In the genomic region with DNA sequence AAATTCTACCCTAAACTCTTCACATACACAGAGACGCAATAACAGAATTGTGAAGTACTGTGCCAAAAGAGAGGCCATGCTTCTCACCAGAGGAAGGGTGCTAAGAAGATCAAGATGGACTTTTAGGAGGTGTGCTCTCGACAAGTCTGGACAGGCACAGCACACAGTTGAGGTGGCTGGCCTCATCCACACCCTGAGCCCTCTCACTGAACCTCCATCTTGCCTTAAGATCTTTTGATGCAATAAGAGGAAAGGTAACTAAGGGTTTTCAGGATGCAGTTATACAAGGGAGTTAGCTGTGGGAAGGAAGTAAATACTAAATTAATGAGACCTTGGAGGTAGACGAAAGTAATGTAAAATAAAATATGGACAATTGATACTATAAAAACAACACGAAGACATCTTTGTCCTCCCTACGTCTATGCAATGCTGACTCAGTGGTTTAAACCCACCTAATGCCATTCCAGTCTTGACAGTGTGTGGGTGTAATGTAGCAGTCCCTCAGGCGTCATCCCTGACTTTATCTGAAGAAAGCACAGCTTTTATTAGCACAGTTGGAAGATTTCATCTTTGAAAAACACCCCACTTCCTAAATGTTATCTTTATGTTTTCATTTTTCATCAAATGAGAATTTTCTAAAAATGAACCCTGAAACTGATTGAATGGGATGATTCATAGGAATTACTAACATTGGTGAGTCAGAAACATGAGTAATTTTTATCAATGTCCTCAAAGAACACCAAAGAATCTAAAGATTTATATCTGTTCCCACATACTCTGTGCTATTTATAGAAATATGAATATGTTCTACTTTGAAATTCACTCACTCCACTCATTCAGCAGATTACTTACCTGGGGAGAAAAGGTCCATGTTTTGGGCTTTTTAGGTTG, we compare ENCODE assay signal across 2 cellular contexts.
TF ChIP-seq lines count a peak whose summit lies in the region.

No MANE protein-coding gene starts in this region.

TF ChIP-seq in IMR-90, 13 proteins besides CTCF, POLR2A, EP300 and RAD21 (continued from another document):
- TF ChIP-seq, protein P1, sequence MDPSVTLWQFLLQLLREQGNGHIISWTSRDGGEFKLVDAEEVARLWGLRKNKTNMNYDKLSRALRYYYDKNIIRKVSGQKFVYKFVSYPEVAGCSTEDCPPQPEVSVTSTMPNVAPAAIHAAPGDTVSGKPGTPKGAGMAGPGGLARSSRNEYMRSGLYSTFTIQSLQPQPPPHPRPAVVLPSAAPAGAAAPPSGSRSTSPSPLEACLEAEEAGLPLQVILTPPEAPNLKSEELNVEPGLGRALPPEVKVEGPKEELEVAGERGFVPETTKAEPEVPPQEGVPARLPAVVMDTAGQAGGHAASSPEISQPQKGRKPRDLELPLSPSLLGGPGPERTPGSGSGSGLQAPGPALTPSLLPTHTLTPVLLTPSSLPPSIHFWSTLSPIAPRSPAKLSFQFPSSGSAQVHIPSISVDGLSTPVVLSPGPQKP (IDR thresholded peaks at IDR 0.05; ENCODE audit: borderline replicate concordance, low read depth, low read length) = no peak
- TF ChIP-seq SMC3 (IDR thresholded peaks at IDR 0.05; ENCODE audit: low read depth, low read length) (no peak), CHD1 (IDR thresholded peaks at IDR 0.05; ENCODE audit: low read depth, low read length) (no peak), FOS (IDR thresholded peaks at IDR 0.05; ENCODE audit: low read depth, low read length) (peak; percentile 89), BHLHE40 (IDR thresholded peaks at IDR 0.05; ENCODE audit: low read depth, low read length) (0 out of 2 replicates have a peak, but pooled peaks have one; percentile 2), MXI1 (IDR thresholded peaks at IDR 0.05; ENCODE audit: borderline replicate concordance, low read depth, low read length) (no peak), MAFK (IDR thresholded peaks at IDR 0.05; ENCODE audit: low read depth, low read length) (peak; percentile 96), NFE2L2 (IDR thresholded peaks at IDR 0.05; ENCODE audit: low read depth, low read length) (peak; percentile 39; the same call in 1 of the 2 replicates), RFX5 (IDR thresholded peaks at IDR 0.05; ENCODE audit: low read depth, low read length) (no peak), MAZ (IDR thresholded peaks at IDR 0.05; ENCODE audit: borderline replicate concordance, low read depth, low read length) (no peak)
- TF ChIP-seq, protein P2, sequence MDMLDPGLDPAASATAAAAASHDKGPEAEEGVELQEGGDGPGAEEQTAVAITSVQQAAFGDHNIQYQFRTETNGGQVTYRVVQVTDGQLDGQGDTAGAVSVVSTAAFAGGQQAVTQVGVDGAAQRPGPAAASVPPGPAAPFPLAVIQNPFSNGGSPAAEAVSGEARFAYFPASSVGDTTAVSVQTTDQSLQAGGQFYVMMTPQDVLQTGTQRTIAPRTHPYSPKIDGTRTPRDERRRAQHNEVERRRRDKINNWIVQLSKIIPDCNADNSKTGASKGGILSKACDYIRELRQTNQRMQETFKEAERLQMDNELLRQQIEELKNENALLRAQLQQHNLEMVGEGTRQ (IDR thresholded peaks at IDR 0.05; ENCODE audit: low read depth, low read length) = no peak

TF ChIP-seq in GM23338, 12 proteins besides CTCF, POLR2A, EP300 and RAD21 (continued from another document):
- TF ChIP-seq, protein P3, sequence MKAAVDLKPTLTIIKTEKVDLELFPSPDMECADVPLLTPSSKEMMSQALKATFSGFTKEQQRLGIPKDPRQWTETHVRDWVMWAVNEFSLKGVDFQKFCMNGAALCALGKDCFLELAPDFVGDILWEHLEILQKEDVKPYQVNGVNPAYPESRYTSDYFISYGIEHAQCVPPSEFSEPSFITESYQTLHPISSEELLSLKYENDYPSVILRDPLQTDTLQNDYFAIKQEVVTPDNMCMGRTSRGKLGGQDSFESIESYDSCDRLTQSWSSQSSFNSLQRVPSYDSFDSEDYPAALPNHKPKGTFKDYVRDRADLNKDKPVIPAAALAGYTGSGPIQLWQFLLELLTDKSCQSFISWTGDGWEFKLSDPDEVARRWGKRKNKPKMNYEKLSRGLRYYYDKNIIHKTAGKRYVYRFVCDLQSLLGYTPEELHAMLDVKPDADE (IDR thresholded peaks at IDR 0.05) = no peak
- TF ChIP-seq EZH2 (IDR thresholded peaks at IDR 0.05; ENCODE audit: low read depth, unreplicated experiment) (no peak), EZH2phosphoT487 (IDR thresholded peaks at IDR 0.05; ENCODE audit: unreplicated experiment) (no peak), NANOG (IDR thresholded peaks at IDR 0.05; ENCODE audit: borderline replicate concordance) (no peak), CREB1 (CRISPR knock-in tag; IDR thresholded peaks at IDR 0.05; ENCODE audit: low read depth) (no peak), JUNB (IDR thresholded peaks at IDR 0.05; ENCODE audit: unreplicated experiment) (no peak)
- TF ChIP-seq, protein P4, sequence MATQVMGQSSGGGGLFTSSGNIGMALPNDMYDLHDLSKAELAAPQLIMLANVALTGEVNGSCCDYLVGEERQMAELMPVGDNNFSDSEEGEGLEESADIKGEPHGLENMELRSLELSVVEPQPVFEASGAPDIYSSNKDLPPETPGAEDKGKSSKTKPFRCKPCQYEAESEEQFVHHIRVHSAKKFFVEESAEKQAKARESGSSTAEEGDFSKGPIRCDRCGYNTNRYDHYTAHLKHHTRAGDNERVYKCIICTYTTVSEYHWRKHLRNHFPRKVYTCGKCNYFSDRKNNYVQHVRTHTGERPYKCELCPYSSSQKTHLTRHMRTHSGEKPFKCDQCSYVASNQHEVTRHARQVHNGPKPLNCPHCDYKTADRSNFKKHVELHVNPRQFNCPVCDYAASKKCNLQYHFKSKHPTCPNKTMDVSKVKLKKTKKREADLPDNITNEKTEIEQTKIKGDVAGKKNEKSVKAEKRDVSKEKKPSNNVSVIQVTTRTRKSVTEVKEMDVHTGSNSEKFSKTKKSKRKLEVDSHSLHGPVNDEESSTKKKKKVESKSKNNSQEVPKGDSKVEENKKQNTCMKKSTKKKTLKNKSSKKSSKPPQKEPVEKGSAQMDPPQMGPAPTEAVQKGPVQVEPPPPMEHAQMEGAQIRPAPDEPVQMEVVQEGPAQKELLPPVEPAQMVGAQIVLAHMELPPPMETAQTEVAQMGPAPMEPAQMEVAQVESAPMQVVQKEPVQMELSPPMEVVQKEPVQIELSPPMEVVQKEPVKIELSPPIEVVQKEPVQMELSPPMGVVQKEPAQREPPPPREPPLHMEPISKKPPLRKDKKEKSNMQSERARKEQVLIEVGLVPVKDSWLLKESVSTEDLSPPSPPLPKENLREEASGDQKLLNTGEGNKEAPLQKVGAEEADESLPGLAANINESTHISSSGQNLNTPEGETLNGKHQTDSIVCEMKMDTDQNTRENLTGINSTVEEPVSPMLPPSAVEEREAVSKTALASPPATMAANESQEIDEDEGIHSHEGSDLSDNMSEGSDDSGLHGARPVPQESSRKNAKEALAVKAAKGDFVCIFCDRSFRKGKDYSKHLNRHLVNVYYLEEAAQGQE (IDR thresholded peaks at IDR 0.05; ENCODE audit: unreplicated experiment) = no peak
- TF ChIP-seq, protein P5, sequence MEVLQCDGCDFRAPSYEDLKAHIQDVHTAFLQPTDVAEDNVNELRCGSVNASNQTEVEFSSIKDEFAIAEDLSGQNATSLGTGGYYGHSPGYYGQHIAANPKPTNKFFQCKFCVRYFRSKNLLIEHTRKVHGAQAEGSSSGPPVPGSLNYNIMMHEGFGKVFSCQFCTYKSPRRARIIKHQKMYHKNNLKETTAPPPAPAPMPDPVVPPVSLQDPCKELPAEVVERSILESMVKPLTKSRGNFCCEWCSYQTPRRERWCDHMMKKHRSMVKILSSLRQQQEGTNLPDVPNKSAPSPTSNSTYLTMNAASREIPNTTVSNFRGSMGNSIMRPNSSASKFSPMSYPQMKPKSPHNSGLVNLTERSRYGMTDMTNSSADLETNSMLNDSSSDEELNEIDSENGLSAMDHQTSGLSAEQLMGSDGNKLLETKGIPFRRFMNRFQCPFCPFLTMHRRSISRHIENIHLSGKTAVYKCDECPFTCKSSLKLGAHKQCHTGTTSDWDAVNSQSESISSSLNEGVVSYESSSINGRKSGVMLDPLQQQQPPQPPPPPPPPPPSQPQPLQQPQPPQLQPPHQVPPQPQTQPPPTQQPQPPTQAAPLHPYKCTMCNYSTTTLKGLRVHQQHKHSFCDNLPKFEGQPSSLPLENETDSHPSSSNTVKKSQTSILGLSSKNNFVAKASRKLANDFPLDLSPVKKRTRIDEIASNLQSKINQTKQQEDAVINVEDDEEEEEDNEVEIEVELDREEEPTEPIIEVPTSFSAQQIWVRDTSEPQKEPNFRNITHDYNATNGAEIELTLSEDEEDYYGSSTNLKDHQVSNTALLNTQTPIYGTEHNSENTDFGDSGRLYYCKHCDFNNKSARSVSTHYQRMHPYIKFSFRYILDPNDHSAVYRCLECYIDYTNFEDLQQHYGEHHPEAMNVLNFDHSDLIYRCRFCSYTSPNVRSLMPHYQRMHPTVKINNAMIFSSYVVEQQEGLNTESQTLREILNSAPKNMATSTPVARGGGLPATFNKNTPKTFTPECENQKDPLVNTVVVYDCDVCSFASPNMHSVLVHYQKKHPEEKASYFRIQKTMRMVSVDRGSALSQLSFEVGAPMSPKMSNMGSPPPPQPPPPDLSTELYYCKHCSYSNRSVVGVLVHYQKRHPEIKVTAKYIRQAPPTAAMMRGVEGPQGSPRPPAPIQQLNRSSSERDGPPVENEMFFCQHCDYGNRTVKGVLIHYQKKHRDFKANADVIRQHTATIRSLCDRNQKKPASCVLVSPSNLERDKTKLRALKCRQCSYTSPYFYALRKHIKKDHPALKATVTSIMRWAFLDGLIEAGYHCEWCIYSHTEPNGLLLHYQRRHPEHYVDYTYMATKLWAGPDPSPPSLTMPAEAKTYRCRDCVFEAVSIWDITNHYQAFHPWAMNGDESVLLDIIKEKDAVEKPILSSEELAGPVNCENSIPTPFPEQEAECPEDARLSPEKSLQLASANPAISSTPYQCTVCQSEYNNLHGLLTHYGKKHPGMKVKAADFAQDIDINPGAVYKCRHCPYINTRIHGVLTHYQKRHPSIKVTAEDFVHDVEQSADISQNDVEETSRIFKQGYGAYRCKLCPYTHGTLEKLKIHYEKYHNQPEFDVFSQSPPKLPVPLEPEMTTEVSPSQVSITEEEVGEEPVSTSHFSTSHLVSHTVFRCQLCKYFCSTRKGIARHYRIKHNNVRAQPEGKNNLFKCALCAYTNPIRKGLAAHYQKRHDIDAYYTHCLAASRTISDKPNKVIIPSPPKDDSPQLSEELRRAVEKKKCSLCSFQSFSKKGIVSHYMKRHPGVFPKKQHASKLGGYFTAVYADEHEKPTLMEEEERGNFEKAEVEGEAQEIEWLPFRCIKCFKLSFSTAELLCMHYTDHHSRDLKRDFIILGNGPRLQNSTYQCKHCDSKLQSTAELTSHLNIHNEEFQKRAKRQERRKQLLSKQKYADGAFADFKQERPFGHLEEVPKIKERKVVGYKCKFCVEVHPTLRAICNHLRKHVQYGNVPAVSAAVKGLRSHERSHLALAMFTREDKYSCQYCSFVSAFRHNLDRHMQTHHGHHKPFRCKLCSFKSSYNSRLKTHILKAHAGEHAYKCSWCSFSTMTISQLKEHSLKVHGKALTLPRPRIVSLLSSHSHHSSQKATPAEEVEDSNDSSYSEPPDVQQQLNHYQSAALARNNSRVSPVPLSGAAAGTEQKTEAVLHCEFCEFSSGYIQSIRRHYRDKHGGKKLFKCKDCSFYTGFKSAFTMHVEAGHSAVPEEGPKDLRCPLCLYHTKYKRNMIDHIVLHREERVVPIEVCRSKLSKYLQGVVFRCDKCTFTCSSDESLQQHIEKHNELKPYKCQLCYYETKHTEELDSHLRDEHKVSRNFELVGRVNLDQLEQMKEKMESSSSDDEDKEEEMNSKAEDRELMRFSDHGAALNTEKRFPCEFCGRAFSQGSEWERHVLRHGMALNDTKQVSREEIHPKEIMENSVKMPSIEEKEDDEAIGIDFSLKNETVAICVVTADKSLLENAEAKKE (CRISPR knock-in tag; IDR thresholded peaks at IDR 0.05) = no peak
TF ChIP-seq in GM23338: peak in this region for 0.
